36 cellular contexts compared by ENCODE assay signal in the genomic region with DNA sequence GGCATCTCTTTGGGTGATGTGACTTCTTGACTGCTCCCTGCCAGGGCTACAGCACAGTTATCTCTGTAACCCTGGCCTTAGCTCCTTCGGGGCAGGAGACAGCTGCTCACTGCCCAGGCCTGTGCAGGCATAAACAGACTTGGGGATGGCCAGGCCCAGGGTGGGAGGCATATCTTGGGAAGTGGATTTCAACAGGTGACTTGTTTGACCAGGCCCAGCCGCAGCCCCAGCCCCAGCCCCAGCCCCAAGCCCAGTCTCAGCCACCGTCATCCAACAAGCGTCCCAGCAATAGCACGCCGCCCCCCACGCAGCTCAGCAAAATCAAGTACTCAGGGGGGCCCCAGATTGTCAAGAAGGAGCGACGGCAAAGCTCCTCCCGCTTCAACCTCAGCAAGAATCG.
"Had no signal": no experiment of that assay in that cellular context is flagged by ENCODE, and none has a peak within 500 bp of the region (broad histone marks: within the 10 kb centered on the region; RNA-seq: fewer than 3 reads in every experiment).

No MANE protein-coding gene starts in this region.

- H3K27me3 Mint-ChIP-seq: activated CD4-positive, alpha-beta memory T cell treated with anti-CD3 and anti-CD28 coated beads for 36 hours; activated CD8-positive, alpha-beta memory T cell treated with anti-CD3 and anti-CD28 coated beads, Interleukin-2, amount 10 ng/mL, durations not matched to agents 7 days and 5 days; activated naive CD4-positive, alpha-beta T cell treated with anti-CD3 and anti-CD28 coated beads, Interleukin-2, amount 50 U/mL, for 24 hours; activated naive CD8-positive, alpha-beta T cell treated with anti-CD3 and anti-CD28 coated beads for 36 hours; activated naive CD8-positive, alpha-beta T cell treated with anti-CD3 and anti-CD28 coated beads, Interleukin-2, amount 50 U/mL, for 24 hours; brain; dendritic cell treated with granulocyte-macrophage colony-stimulating factor and Interleukin-4, amounts not matched to agents 40 ng/mL and 50 ng/mL, for 4 days had no signal

- H3K36me3 ChIP-seq: breast epithelium had no signal

- H3K4me1 Mint-ChIP-seq: activated CD8-positive, alpha-beta memory T cell treated with anti-CD3 and anti-CD28 coated beads, Interleukin-2, amount 10 ng/mL, durations not matched to agents 7 days and 5 days; activated naive CD8-positive, alpha-beta T cell treated with anti-CD3 and anti-CD28 coated beads, Interleukin-2, amount 50 U/mL, for 24 hours; brain; endodermal cell had no signal

- H3K27ac ChIP-seq: adrenal gland, ascending aorta, breast epithelium, cardiac muscle cell, coronary artery, dorsolateral prefrontal cortex, esophagus muscularis mucosa, foreskin keratinocyte, gastrocnemius medialis, heart left ventricle had no signal

- H3K4me1 ChIP-seq: adrenal gland, ascending aorta, breast epithelium, esophagus muscularis mucosa, foreskin keratinocyte had no signal

- ATAC-seq: activated CD8-positive, alpha-beta memory T cell treated with anti-CD3 and anti-CD28 coated beads, Interleukin-2, amount 10 ng/mL, durations not matched to agents 7 days and 5 days; activated CD8-positive, alpha-beta T cell treated with anti-CD3 and anti-CD28 coated beads, Interleukin-2, amount 10 ng/mL, durations not matched to agents 7 days and 5 days; activated naive CD8-positive, alpha-beta T cell treated with anti-CD3 and anti-CD28 coated beads, Interleukin-2, amount 50 U/mL, for 24 hours; foreskin keratinocyte; gastrocnemius medialis; heart left ventricle had no signal

- H3K4me3 Mint-ChIP-seq: activated CD4-positive, alpha-beta memory T cell treated with anti-CD3 and anti-CD28 coated beads for 36 hours; activated CD8-positive, alpha-beta memory T cell treated with anti-CD3 and anti-CD28 coated beads, Interleukin-2, amount 10 ng/mL, durations not matched to agents 7 days and 5 days; activated CD8-positive, alpha-beta T cell treated with anti-CD3 and anti-CD28 coated beads, Interleukin-2, amount 10 ng/mL, durations not matched to agents 7 days and 5 days; activated naive CD4-positive, alpha-beta T cell treated with anti-CD3 and anti-CD28 coated beads for 36 hours; activated naive CD4-positive, alpha-beta T cell treated with anti-CD3 and anti-CD28 coated beads, Interleukin-2, amount 50 U/mL, for 24 hours; activated naive CD8-positive, alpha-beta T cell treated with anti-CD3 and anti-CD28 coated beads for 36 hours; activated naive CD8-positive, alpha-beta T cell treated with anti-CD3 and anti-CD28 coated beads, Interleukin-2, amount 50 U/mL, for 24 hours; activated T-helper 1 cell treated with anti-CD3 and anti-CD28 coated beads, Interleukin-12 subunit alpha, Interleukin-12 subunit beta, Interleukin-2, Interleukin-4 antibody, amounts not matched to agents 30 ng/mL and 10 ng/mL and 1 ng/mL, durations not matched to agents 14 hours and 24 hours and 36 hours; brain; dendritic cell treated with granulocyte-macrophage colony-stimulating factor and Interleukin-4, amounts not matched to agents 40 ng/mL and 50 ng/mL, for 4 days; endodermal cell had no signal

- H3K9me3 Mint-ChIP-seq: activated CD4-positive, alpha-beta memory T cell treated with anti-CD3 and anti-CD28 coated beads for 36 hours; activated naive CD4-positive, alpha-beta T cell treated with anti-CD3 and anti-CD28 coated beads for 36 hours; activated naive CD4-positive, alpha-beta T cell treated with anti-CD3 and anti-CD28 coated beads, Interleukin-2, amount 50 U/mL, for 24 hours; activated naive CD8-positive, alpha-beta T cell treated with anti-CD3 and anti-CD28 coated beads for 36 hours; activated naive CD8-positive, alpha-beta T cell treated with anti-CD3 and anti-CD28 coated beads, Interleukin-2, amount 50 U/mL, for 24 hours; activated T-helper 1 cell treated with anti-CD3 and anti-CD28 coated beads, Interleukin-12 subunit alpha, Interleukin-12 subunit beta, Interleukin-2, Interleukin-4 antibody, amounts not matched to agents 30 ng/mL and 10 ng/mL and 1 ng/mL, durations not matched to agents 14 hours and 24 hours and 36 hours; activated T-helper 2 cell treated with anti-CD3 and anti-CD28 coated beads, Interferon-gamma antibody, Interleukin-2, Interleukin-4, amounts not matched to agents 10 μg/mL and 5 μg/mL and 100 μg/mL, durations not matched to agents 14 hours and 24 hours and 36 hours; brain; dendritic cell treated with granulocyte-macrophage colony-stimulating factor and Interleukin-4, amounts not matched to agents 40 ng/mL and 50 ng/mL, for 4 days; endodermal cell had no signal

- DNase-seq: activated CD4-positive, alpha-beta memory T cell treated with anti-CD3 and anti-CD28 coated beads for 36 hours; activated CD4-positive, alpha-beta T cell treated with anti-CD3 and anti-CD28 coated beads for 1 hour; activated CD4-positive, alpha-beta T cell treated with anti-CD3 and anti-CD28 coated beads for 48 hours; activated CD4-positive, alpha-beta T cell treated with anti-CD3 and anti-CD28 coated beads, Interleukin-2, amount 50 U/mL, for 1 hour; activated CD8-positive, alpha-beta memory T cell treated with anti-CD3 and anti-CD28 coated beads, Interleukin-2, amount 10 ng/mL, durations not matched to agents 7 days and 5 days; activated CD8-positive, alpha-beta memory T cell treated with anti-CD3 and anti-CD28 coated beads, Interleukin-2, amount 50 U/mL, for 4 hours; activated CD8-positive, alpha-beta T cell treated with anti-CD3 and anti-CD28 coated beads, Interleukin-2, amount 10 ng/mL, durations not matched to agents 7 days and 5 days; activated effector memory CD4-positive, alpha-beta T cell treated with anti-CD3 and anti-CD28 coated beads, Interleukin-2, amount 50 U/mL, for 16 hours; activated naive CD4-positive, alpha-beta T cell treated with anti-CD3 and anti-CD28 coated beads for 36 hours; activated naive CD8-positive, alpha-beta T cell treated with anti-CD3 and anti-CD28 coated beads for 36 hours; activated naive CD8-positive, alpha-beta T cell treated with anti-CD3 and anti-CD28 coated beads, Interleukin-2, amount 50 U/mL, for 24 hours; activated T-cell treated with anti-CD3 and anti-CD28 coated beads, Interleukin-2, amount 50 U/mL, for 1 hour; activated T-cell treated with anti-CD3 and anti-CD28 coated beads, Interleukin-2, amount 50 U/mL, for 48 hours; adrenal gland; amygdala; central memory CD4-positive, alpha-beta T cell; dorsolateral prefrontal cortex; effector memory CD4-positive, alpha-beta T cell; endodermal cell; erythroblast; gastrocnemius medialis; glutamatergic neuron; T-helper 1 cell; T-helper 2 cell had no signal

- H3K27ac Mint-ChIP-seq: activated CD4-positive, alpha-beta memory T cell treated with anti-CD3 and anti-CD28 coated beads for 36 hours; activated CD8-positive, alpha-beta memory T cell treated with anti-CD3 and anti-CD28 coated beads, Interleukin-2, amount 10 ng/mL, durations not matched to agents 7 days and 5 days; activated CD8-positive, alpha-beta T cell treated with anti-CD3 and anti-CD28 coated beads, Interleukin-2, amount 10 ng/mL, durations not matched to agents 7 days and 5 days; activated naive CD4-positive, alpha-beta T cell treated with anti-CD3 and anti-CD28 coated beads for 36 hours; activated naive CD4-positive, alpha-beta T cell treated with anti-CD3 and anti-CD28 coated beads, Interleukin-2, amount 50 U/mL, for 24 hours; activated naive CD8-positive, alpha-beta T cell treated with anti-CD3 and anti-CD28 coated beads for 36 hours; activated naive CD8-positive, alpha-beta T cell treated with anti-CD3 and anti-CD28 coated beads, Interleukin-2, amount 50 U/mL, for 24 hours; activated T-helper 1 cell treated with anti-CD3 and anti-CD28 coated beads, Interleukin-12 subunit alpha, Interleukin-12 subunit beta, Interleukin-2, Interleukin-4 antibody, amounts not matched to agents 30 ng/mL and 10 ng/mL and 1 ng/mL, durations not matched to agents 14 hours and 24 hours and 36 hours; activated T-helper 2 cell treated with anti-CD3 and anti-CD28 coated beads, Interferon-gamma antibody, Interleukin-2, Interleukin-4, amounts not matched to agents 10 μg/mL and 5 μg/mL and 100 μg/mL, durations not matched to agents 14 hours and 24 hours and 36 hours; dendritic cell treated with granulocyte-macrophage colony-stimulating factor and Interleukin-4, amounts not matched to agents 40 ng/mL and 50 ng/mL, for 4 days; endodermal cell had no signal

- H3K4me3 ChIP-seq: adrenal gland, ascending aorta, breast epithelium, cardiac muscle cell, coronary artery, dorsolateral prefrontal cortex, esophagus muscularis mucosa, gastrocnemius medialis, heart left ventricle had no signal

- H3K27me3 ChIP-seq: adrenal gland, ascending aorta, breast epithelium, cardiac muscle cell, dorsolateral prefrontal cortex, esophagus muscularis mucosa, foreskin keratinocyte, gastrocnemius medialis, heart left ventricle had no signal

- H3K9me3 ChIP-seq: adrenal gland, ascending aorta, breast epithelium, esophagus muscularis mucosa, gastrocnemius medialis, heart left ventricle had no signal
